ENCODE assay signal across 1 cellular context in the genomic region with DNA sequence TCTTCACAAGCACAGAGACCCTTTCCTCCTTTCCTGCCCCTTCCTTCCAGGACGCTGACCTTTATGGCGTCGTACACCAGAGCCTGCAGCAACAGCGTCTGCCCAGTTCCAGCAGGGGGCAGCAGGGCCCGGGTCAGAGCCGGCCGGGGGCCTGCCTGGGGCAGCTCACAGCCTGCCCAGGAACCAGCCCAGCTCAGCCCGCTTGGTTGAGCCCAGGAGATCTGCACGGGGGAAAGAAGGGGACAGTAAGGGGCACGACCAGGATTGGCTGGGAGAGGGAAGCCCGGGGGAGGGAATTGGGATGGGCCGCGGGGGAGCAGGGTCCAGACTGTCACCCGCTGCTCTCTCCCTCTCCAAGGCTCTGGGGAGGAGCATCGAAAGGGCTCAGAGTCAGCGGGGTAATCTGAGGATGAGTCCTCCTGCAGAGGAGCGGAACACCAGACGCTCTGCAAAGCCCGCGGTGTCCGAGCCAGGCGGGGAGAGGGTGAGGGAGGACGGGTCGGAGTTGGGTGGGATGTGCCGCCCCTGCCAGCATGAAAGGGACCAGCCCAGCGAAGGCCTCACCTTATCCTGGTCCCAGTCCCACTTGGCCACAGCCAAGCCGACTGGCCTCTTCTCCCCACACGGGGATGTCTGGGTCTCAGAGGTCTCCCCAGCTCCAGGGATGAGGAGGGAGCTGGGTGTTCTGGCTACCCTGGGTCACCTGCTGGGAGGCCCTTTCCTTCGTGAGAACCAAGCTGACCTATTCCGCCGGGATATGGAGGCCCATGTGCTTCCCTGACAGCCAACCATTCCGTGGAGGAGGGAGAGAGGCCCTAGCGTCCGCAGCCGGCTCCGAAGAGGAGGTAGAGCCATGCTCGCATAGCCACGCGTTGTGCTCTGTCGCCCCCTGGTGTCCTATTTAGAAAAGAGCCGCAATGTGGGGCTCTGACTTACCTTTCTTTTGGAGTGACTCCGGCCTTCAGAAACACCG.
TF ChIP-seq lines count a peak whose summit lies in the region.

No MANE protein-coding gene starts in this region.

TF ChIP-seq in GM12878, 131 proteins besides CTCF, POLR2A, EP300 and RAD21 (continued from another document and continues in another):
- TF ChIP-seq CEBPZ (IDR thresholded peaks at IDR 0.05; ENCODE audit: low read depth, low read length) = no peak
- TF ChIP-seq, protein P1, sequence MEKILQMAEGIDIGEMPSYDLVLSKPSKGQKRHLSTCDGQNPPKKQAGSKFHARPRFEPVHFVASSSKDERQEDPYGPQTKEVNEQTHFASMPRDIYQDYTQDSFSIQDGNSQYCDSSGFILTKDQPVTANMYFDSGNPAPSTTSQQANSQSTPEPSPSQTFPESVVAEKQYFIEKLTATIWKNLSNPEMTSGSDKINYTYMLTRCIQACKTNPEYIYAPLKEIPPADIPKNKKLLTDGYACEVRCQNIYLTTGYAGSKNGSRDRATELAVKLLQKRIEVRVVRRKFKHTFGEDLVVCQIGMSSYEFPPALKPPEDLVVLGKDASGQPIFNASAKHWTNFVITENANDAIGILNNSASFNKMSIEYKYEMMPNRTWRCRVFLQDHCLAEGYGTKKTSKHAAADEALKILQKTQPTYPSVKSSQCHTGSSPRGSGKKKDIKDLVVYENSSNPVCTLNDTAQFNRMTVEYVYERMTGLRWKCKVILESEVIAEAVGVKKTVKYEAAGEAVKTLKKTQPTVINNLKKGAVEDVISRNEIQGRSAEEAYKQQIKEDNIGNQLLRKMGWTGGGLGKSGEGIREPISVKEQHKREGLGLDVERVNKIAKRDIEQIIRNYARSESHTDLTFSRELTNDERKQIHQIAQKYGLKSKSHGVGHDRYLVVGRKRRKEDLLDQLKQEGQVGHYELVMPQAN (conservative IDR thresholded peaks at IDR 0.05) = no peak
- TF ChIP-seq NR2C1 (IDR thresholded peaks at IDR 0.05) = no peak
- TF ChIP-seq EGR1 (IDR thresholded peaks at IDR 0.05; ENCODE audit: borderline replicate concordance in 1 of 2, low read depth in 2 of 2, low read length in 2 of 2) = no peak
- no peak for TF ChIP-seq CHD4 (IDR thresholded peaks at IDR 0.05)
- no peak for TF ChIP-seq IRF4 (IDR thresholded peaks at IDR 0.05; ENCODE audit: low read depth, low read length)
- no peak for TF ChIP-seq CBX5 (IDR thresholded peaks at IDR 0.05; ENCODE audit: low read depth)
- no peak for TF ChIP-seq ZSCAN29 (IDR thresholded peaks at IDR 0.05)
- TF ChIP-seq STAT3 (IDR thresholded peaks at IDR 0.05; ENCODE audit: low read depth, low read length) = no peak
- TF ChIP-seq SUPT20H (IDR thresholded peaks at IDR 0.05; ENCODE audit: borderline replicate concordance, control insufficient read depth, low read depth, low read length) = no peak
- no peak for TF ChIP-seq WRNIP1 (IDR thresholded peaks at IDR 0.05; ENCODE audit: borderline replicate concordance, low read depth, low read length)
- TF ChIP-seq ZNF622 (IDR thresholded peaks at IDR 0.05) = no peak
- no peak for TF ChIP-seq HCFC1 (IDR thresholded peaks at IDR 0.05; ENCODE audit: low read length)
- no peak for TF ChIP-seq ESRRA (IDR thresholded peaks at IDR 0.05; ENCODE audit: low read length)
- peak; percentile 32; the same call in 1 of the 2 replicates for TF ChIP-seq NR2F1 (conservative IDR thresholded peaks at IDR 0.05)
- TF ChIP-seq ATF2 (IDR thresholded peaks at IDR 0.05; ENCODE audit: low read length) = no peak
- TF ChIP-seq BCL3 (IDR thresholded peaks at IDR 0.05; ENCODE audit: borderline replicate concordance, insufficient read depth, low read depth, low read length, poor library complexity, severe bottlenecking) = no peak
- no peak for TF ChIP-seq CHD1 (IDR thresholded peaks at IDR 0.05; ENCODE audit: low read depth, low read length)
- no peak for TF ChIP-seq SUZ12 (IDR thresholded peaks at IDR 0.05; ENCODE audit: unreplicated experiment)
- TF ChIP-seq NRF1 (conservative IDR thresholded peaks at IDR 0.05; ENCODE audit: low read depth, low read length) = no peak
- TF ChIP-seq, protein P2, sequence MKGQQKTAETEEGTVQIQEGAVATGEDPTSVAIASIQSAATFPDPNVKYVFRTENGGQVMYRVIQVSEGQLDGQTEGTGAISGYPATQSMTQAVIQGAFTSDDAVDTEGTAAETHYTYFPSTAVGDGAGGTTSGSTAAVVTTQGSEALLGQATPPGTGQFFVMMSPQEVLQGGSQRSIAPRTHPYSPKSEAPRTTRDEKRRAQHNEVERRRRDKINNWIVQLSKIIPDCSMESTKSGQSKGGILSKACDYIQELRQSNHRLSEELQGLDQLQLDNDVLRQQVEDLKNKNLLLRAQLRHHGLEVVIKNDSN (IDR thresholded peaks at IDR 0.05; ENCODE audit: borderline replicate concordance, extremely low read length, insufficient read depth, low read depth, low read length) = no peak
- no peak for TF ChIP-seq CHD2 (IDR thresholded peaks at IDR 0.05; ENCODE audit: borderline replicate concordance, low read depth, low read length)
- TF ChIP-seq, protein P3, sequence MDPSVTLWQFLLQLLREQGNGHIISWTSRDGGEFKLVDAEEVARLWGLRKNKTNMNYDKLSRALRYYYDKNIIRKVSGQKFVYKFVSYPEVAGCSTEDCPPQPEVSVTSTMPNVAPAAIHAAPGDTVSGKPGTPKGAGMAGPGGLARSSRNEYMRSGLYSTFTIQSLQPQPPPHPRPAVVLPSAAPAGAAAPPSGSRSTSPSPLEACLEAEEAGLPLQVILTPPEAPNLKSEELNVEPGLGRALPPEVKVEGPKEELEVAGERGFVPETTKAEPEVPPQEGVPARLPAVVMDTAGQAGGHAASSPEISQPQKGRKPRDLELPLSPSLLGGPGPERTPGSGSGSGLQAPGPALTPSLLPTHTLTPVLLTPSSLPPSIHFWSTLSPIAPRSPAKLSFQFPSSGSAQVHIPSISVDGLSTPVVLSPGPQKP (IDR thresholded peaks at IDR 0.05; ENCODE audit: low read depth, low read length) = no peak
- TF ChIP-seq USF2 (IDR thresholded peaks at IDR 0.05; ENCODE audit: borderline replicate concordance, low read depth, low read length) = no peak
- peak; percentile 64; the same call in 1 of the 2 replicates for TF ChIP-seq SMARCA5 (IDR thresholded peaks at IDR 0.05)
- no peak for TF ChIP-seq HSF1 (IDR thresholded peaks at IDR 0.05; ENCODE audit: low read depth, low read length)
- peak; percentile 97 for TF ChIP-seq SMC3 (IDR thresholded peaks at IDR 0.05; ENCODE audit: borderline replicate concordance, low read length)
- peak; percentile 27; a peak in 1 of 4 replicates for TF ChIP-seq BHLHE40 (IDR thresholded peaks at IDR 0.05; ENCODE audit: borderline replicate concordance in 1 of 2, low read depth in 2 of 2, low read length in 1 of 2)
- no peak for TF ChIP-seq JUND (IDR thresholded peaks at IDR 0.05; ENCODE audit: low read depth, low read length)
- TF ChIP-seq SRF (IDR thresholded peaks at IDR 0.05; ENCODE audit: low read depth in 2 of 2, low read length in 2 of 2) = no peak
- no peak for TF ChIP-seq POU2F2 (IDR thresholded peaks at IDR 0.05; ENCODE audit: borderline replicate concordance, low read depth, low read length)
- TF ChIP-seq NFXL1 (IDR thresholded peaks at IDR 0.05; ENCODE audit: borderline replicate concordance) = no peak
- TF ChIP-seq ZZZ3 (IDR thresholded peaks at IDR 0.05; ENCODE audit: control insufficient read depth, insufficient read length, low read depth) = no peak
- no peak for TF ChIP-seq NFYA (IDR thresholded peaks at IDR 0.05; ENCODE audit: borderline replicate concordance, low read depth, low read length)
- no peak for TF ChIP-seq STAT1 (conservative IDR thresholded peaks at IDR 0.05)
- TF ChIP-seq, protein P4, sequence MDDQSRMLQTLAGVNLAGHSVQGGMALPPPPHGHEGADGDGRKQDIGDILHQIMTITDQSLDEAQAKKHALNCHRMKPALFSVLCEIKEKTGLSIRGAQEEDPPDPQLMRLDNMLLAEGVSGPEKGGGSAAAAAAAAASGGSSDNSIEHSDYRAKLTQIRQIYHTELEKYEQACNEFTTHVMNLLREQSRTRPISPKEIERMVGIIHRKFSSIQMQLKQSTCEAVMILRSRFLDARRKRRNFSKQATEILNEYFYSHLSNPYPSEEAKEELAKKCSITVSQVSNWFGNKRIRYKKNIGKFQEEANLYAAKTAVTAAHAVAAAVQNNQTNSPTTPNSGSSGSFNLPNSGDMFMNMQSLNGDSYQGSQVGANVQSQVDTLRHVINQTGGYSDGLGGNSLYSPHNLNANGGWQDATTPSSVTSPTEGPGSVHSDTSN (IDR thresholded peaks at IDR 0.05; ENCODE audit: insufficient replicate concordance, low read depth, low read length) = no peak
- no peak for TF ChIP-seq SPI1 (IDR thresholded peaks at IDR 0.05; ENCODE audit: borderline replicate concordance, insufficient read depth, low read depth, low read length)
- TF ChIP-seq DPF2 (IDR thresholded peaks at IDR 0.05) = no peak
- TF ChIP-seq HDGF (IDR thresholded peaks at IDR 0.05) = no peak
- TF ChIP-seq ATF7 (IDR thresholded peaks at IDR 0.05; ENCODE audit: low read depth) = no peak
- TF ChIP-seq, protein P5, sequence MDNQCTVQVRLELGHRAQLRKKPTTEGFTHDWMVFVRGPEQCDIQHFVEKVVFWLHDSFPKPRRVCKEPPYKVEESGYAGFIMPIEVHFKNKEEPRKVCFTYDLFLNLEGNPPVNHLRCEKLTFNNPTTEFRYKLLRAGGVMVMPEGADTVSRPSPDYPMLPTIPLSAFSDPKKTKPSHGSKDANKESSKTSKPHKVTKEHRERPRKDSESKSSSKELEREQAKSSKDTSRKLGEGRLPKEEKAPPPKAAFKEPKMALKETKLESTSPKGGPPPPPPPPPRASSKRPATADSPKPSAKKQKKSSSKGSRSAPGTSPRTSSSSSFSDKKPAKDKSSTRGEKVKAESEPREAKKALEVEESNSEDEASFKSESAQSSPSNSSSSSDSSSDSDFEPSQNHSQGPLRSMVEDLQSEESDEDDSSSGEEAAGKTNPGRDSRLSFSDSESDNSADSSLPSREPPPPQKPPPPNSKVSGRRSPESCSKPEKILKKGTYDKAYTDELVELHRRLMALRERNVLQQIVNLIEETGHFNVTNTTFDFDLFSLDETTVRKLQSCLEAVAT (IDR thresholded peaks at IDR 0.05) = no peak
- TF ChIP-seq YY1 (IDR thresholded peaks at IDR 0.05; ENCODE audit: low read depth, low read length) = peak; percentile 79
- TF ChIP-seq RUNX3 (IDR thresholded peaks at IDR 0.05; ENCODE audit: low read length) = peak; percentile 47
